ENCODE assay signal across 1 cellular context in genomic region chr1:218643281-218643680, GRCh38.
TF ChIP-seq lines count a peak whose summit lies in the region.

No MANE protein-coding gene starts in this region.

TF ChIP-seq in HepG2, 621 proteins besides CTCF, POLR2A, EP300 and RAD21:
- no peak for TF ChIP-seq ZNF430 (CRISPR knock-in tag; IDR thresholded peaks at IDR 0.05)
- TF ChIP-seq NPAS2 (CRISPR knock-in tag; IDR thresholded peaks at IDR 0.05; ENCODE audit: borderline replicate concordance), result no peak
- no peak for TF ChIP-seq ZNF816 (CRISPR knock-in tag; IDR thresholded peaks at IDR 0.05; ENCODE audit: borderline replicate concordance)
- TF ChIP-seq THAP9 (CRISPR knock-in tag; IDR thresholded peaks at IDR 0.05; ENCODE audit: borderline replicate concordance), result no peak
- TF ChIP-seq MYPOP (CRISPR knock-in tag; IDR thresholded peaks at IDR 0.05), result no peak
- no peak for TF ChIP-seq ZNF563 (CRISPR knock-in tag; IDR thresholded peaks at IDR 0.05)
